Comparison of ENCODE assay signal across 8 cellular contexts in the genomic region with DNA sequence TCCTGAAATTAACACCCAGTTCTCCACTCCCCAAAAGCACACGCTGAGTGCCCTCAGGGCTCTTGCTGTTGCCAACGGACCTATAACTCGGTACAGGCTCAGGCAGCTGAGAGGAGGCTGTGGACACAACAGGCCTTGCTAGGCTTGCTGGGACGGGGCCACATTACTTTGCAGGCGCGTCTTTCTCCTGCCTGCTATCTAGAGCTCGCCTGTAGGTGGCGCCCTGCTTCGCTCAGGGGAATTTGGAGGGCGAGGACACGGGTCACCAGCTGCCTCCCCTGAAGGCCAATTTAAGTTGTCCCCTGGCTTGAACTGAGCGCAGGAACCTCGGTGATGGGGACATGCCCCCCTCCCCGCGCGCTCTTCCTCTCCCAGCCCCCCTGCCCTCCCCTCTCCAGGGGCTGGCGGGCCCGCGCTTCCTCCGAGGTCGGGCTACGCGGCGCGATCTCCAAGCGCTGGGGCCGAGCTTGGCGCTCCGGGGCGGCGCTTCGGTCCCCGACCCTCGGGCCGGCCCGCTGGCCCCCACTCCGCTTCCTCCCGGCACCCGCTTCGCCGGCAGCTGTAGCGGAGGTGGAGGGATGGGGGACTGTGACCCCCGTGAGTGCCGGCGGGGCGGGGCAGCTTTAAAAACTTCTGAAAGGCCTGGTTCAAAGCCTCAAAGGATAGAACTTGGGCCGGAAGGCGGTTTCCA. TPM values are rescaled to one million over a fixed set of nuclear protein-coding genes. Genes with fewer than 3 reads are reported as not detected.
DNase-seq lines count a peak whose midpoint lies in the region; ATAC-seq and TF ChIP-seq lines count a peak whose summit lies in the region.

No MANE protein-coding gene starts in this region.

- no peaks in the 10 kb centered on the region for H3K9me3 Mint-ChIP-seq in activated CD4-positive, alpha-beta T cell treated with anti-CD3 and anti-CD28 coated beads for 36 hours (ENCODE audit: low read depth)

- H3K27ac Mint-ChIP-seq in activated CD4-positive, alpha-beta T cell treated with anti-CD3 and anti-CD28 coated beads for 36 hours: no peak overlapping the region

- peak overlapping the region; percentile 65 for H3K4me3 Mint-ChIP-seq in activated CD4-positive, alpha-beta T cell treated with anti-CD3 and anti-CD28 coated beads for 36 hours

- peak; percentile 94 for TF ChIP-seq CTCF in choroid plexus epithelial cell (conservative IDR thresholded peaks at IDR 0.05; ENCODE audit: low read depth, low read length)

- POLR2A ChIA-PET in activated CD4-positive, alpha-beta T cell treated with anti-CD3 and anti-CD28 coated beads for 36 hours (lab: Charles Lee): interaction anchor here (0.6 to 1.6 kb wide), 2 partner anchors 252 to 282 kb away, joined by 4 to 5 read pairs; no protein-coding TSS in a partner anchor

- H3K36me3 Mint-ChIP-seq in activated CD4-positive, alpha-beta T cell treated with anti-CD3 and anti-CD28 coated beads for 36 hours (ENCODE audit: low read depth): no peaks in the 10 kb centered on the region

- ATAC-seq in HG03135 (IDR thresholded peaks at IDR 0.05; ENCODE audit: unreplicated experiment): peak; percentile 66
- ATAC-seq in activated CD4-positive, alpha-beta T cell treated with anti-CD3 and anti-CD28 coated beads for 36 hours: peak; percentile 86

- intact Hi-C loops in activated CD4-positive, alpha-beta T cell treated with anti-CD3 and anti-CD28 coated beads for 36 hours (cut with DNase I, micrococcal nuclease): loop anchor here (1.0 to 10.0 kb wide), 14 partner anchors 27 to 1385 kb away; a partner anchor contains a TSS

- CTCF ChIA-PET in activated CD4-positive, alpha-beta T cell treated with anti-CD3 and anti-CD28 coated beads for 36 hours (lab: Charles Lee): interaction anchor here (0.5 to 6.0 kb wide), 52 partner anchors 9 to 1290 kb away, joined by 3 to 60 read pairs (median 4); a partner anchor contains a TSS

- H3K4me3 ChIP-seq in choroid plexus epithelial cell (ENCODE audit: low read depth, low read length): peak overlapping the region; percentile 71

- DNase-seq in SIG-M5 treated with dmso at 0.1 percent for 504 hours (lab: John Stamatoyannopoulos, UW; ENCODE audit: unreplicated experiment) (peak; percentile 62), SIG-M5 (lab: John Stamatoyannopoulos, UW) (no peak), NCI-H460 (ENCODE audit: extremely low read depth, low read depth) (peak; percentile 84), choroid plexus epithelial cell (ENCODE audit: low read depth) (peak; percentile 88), kidney tubule cell (ENCODE audit: low spot score) (peak; percentile 88)
- DNase-seq in activated CD4-positive, alpha-beta T cell treated with anti-CD3 and anti-CD28 coated beads for 36 hours: peak; percentile 93
- peak; percentile 71 to 82 for DNase-seq in stimulated activated CD4-positive, alpha-beta T cell treated with anti-CD3 and anti-CD28 coated beads, Interleukin-15, amount 100 ng/mL, for 48 hours (ENCODE audit: low read depth in 2 of 2)

- peaks cover 46% of the 10 kb centered on the region for H3K27me3 Mint-ChIP-seq in activated CD4-positive, alpha-beta T cell treated with anti-CD3 and anti-CD28 coated beads for 36 hours

- peaks cover 22% of the 10 kb centered on the region for H3K4me1 Mint-ChIP-seq in activated CD4-positive, alpha-beta T cell treated with anti-CD3 and anti-CD28 coated beads for 36 hours

RNA-seq across cellular contexts. Expression of a gene that starts 32.4 kb away (rescaled TPM):
- 15.1 and 16.9 TPM in 2 replicates for total RNA-seq in NCI-H460 (2014; rRNA removed; shearing (Covaris generic))
- polyA plus RNA-seq in NCI-H460 (2014; cell fraction: nucleus; rRNA removed): 5.7 and 7.4 TPM in 2 replicates
- total RNA-seq in activated CD4-positive, alpha-beta T cell treated with anti-CD3 and anti-CD28 coated beads for 36 hours: 1 to 10 TPM; 3.0 to 3.2 TPM
